Comparison of ENCODE assay signal across 1 cellular context in genomic region chr15:87671289-87671688, GRCh38.
A peak's percentile ranks its signal among the peaks of the same experiment; 100 is the strongest.
TF ChIP-seq lines count a peak whose summit lies in the region.

No MANE protein-coding gene starts in this region.

TF ChIP-seq in K562, 482 proteins besides CTCF, POLR2A, EP300 and RAD21 (continued from another document and continues in another):
- TF ChIP-seq NKRF (IDR thresholded peaks at IDR 0.05; ENCODE audit: borderline replicate concordance) (no peak), FOXM1 (IDR thresholded peaks at IDR 0.05; ENCODE audit: low read depth) (peak; percentile 90), FOXM1 (CRISPR knock-in tag; IDR thresholded peaks at IDR 0.05; ENCODE audit: low read depth) (no peak), ATF1 (CRISPR knock-in tag; IDR thresholded peaks at IDR 0.05) (no peak), ATF1 (tag; IDR thresholded peaks at IDR 0.05) (0 out of 2 replicates have a peak, but pooled peaks have one; percentile 32), NCOA1 (IDR thresholded peaks at IDR 0.05; ENCODE audit: low read depth) (peak; percentile 85), ZBTB9 (CRISPR knock-in tag; IDR thresholded peaks at IDR 0.05) (peak; percentile 61; the same call in 1 of the 2 replicates), ZNF644 (tag; IDR thresholded peaks at IDR 0.05; ENCODE audit: low read depth) (peak; percentile 81; the same call in 1 of the 2 replicates), SRF (CRISPR knock-in tag; IDR thresholded peaks at IDR 0.05) (no peak), PBX2 (CRISPR knock-in tag; IDR thresholded peaks at IDR 0.05; ENCODE audit: low read depth) (peak; percentile 42; the same call in 1 of the 2 replicates), PBX2 (tag; conservative IDR thresholded peaks at IDR 0.05; ENCODE audit: low read depth) (peak; percentile 95), DACH1 (IDR thresholded peaks at IDR 0.05; ENCODE audit: partially characterized antibody) (peak; percentile 73), KLF1 (tag; IDR thresholded peaks at IDR 0.05) (peak; percentile 94), LEF1 (IDR thresholded peaks at IDR 0.05) (peak; percentile 84), CBX5 (IDR thresholded peaks at IDR 0.05; ENCODE audit: borderline replicate concordance, low read depth) (no peak), SMC3 (conservative IDR thresholded peaks at IDR 0.05; ENCODE audit: insufficient read depth, low read depth, low read length) (no peak), ZNF561 (CRISPR knock-in tag; conservative IDR thresholded peaks at IDR 0.05) (no peak), THRB (CRISPR knock-in tag; conservative IDR thresholded peaks at IDR 0.05) (0 out of 2 replicates have a peak, but pooled peaks have one; percentile 38), ZEB2 (IDR thresholded peaks at IDR 0.05) (0 out of 2 replicates have a peak, but pooled peaks have one; percentile 37), CBFA2T2 (conservative IDR thresholded peaks at IDR 0.05) (peak; percentile 98), ZNF324 (CRISPR knock-in tag; IDR thresholded peaks at IDR 0.05) (no peak), ELF1 (tag; IDR thresholded peaks at IDR 0.05) (no peak), DPF2 (IDR thresholded peaks at IDR 0.05) (peak; percentile 94), ETV6 (IDR thresholded peaks at IDR 0.05; ENCODE audit: borderline replicate concordance in 1 of 2, low read depth in 2 of 2, low read length in 1 of 2) (no peak; a peak in 1 of 4 replicates), ETV6 (CRISPR knock-in tag; IDR thresholded peaks at IDR 0.05; ENCODE audit: borderline replicate concordance) (no peak), NFRKB (IDR thresholded peaks at IDR 0.05; ENCODE audit: low read depth) (no peak), CHAMP1 (IDR thresholded peaks at IDR 0.05) (peak; percentile 62; the same call in 1 of the 2 replicates), NFYB (IDR thresholded peaks at IDR 0.05; ENCODE audit: extremely low read depth, insufficient read length) (no peak), TCF3 (CRISPR knock-in tag; IDR thresholded peaks at IDR 0.05) (peak; percentile 97), ZNF408 (CRISPR knock-in tag; IDR thresholded peaks at IDR 0.05; ENCODE audit: low read depth) (no peak), PCBP1 (IDR thresholded peaks at IDR 0.05; ENCODE audit: low read depth, low read length, poor library complexity, severe bottlenecking) (no peak), DMBX1 (CRISPR knock-in tag; IDR thresholded peaks at IDR 0.05; ENCODE audit: borderline replicate concordance) (peak; percentile 91), HINFP (tag; conservative IDR thresholded peaks at IDR 0.05; ENCODE audit: low read depth) (0 out of 2 replicates have a peak, but pooled peaks have one; percentile 12), ZNF639 (CRISPR knock-in tag; conservative IDR thresholded peaks at IDR 0.05 in 1 of 2, IDR thresholded peaks at IDR 0.05 in 1 of 2) (peak in 1 of 2 experiments; percentile 60; a peak in 1 of 4 replicates)
